ENCODE assay signal across 32 cellular contexts in genomic region chr2:42855221-42855970, GRCh38.
DNase-seq lines count a peak whose midpoint lies in the region; ATAC-seq, FAIRE-seq and TF ChIP-seq lines count a peak whose summit lies in the region.
"Had no signal": no experiment of that assay in that cellular context is flagged by ENCODE, and none has a peak within 500 bp of the region (broad histone marks: within the 10 kb centered on the region; RNA-seq: fewer than 3 reads in every experiment).

No MANE protein-coding gene starts in this region.

- CTCF ChIA-PET in HepG2 (lab: Yijun Ruan, JAX; ENCODE audit: low intra/inter-chr PET ratio, low total read pairs): no interaction called here

- WGBS in HepG2 (ENCODE audit: low lambda C conversion rate): 78% methylated on average over 10 of the region's 11 CpGs

- peak; percentile 39 for DNase-seq in activated effector memory CD4-positive, alpha-beta T cell treated with anti-CD3 and anti-CD28 coated beads, Interleukin-2, amount 50 U/mL, for 16 hours
- no peak for DNase-seq in activated effector memory CD4-positive, alpha-beta T cell treated with Interleukin-2 at 50 U/mL for 16 hours
- DNase-seq in HepG2 (ENCODE audit: low spot score) (no peak), vagina (ENCODE audit: extremely low spot score in 2 of 2) (no peak), cardiac septum (ENCODE audit: low spot score) (no peak), RPMI8226 (no peak)
- DNase-seq: activated CD4-positive, alpha-beta T cell treated with anti-CD3 and anti-CD28 coated beads, Interleukin-2, amount 50 U/mL, for 4 hours; activated naive CD4-positive, alpha-beta T cell treated with anti-CD3 and anti-CD28 coated beads, Interleukin-2, amount 50 U/mL, for 16 hours; anterior cingulate cortex; Caco-2; colonic mucosa; DMS53; effector CD8-positive, alpha-beta T cell; HCEC 1CT; heart left ventricle; kidney; midbrain; MM.1S; naive thymus-derived CD4-positive, alpha-beta T cell; NCI-H2029; NCI-H524; NK-92 treated with Interleukin-12 subunit alpha and Interleukin-12 subunit beta, amount 100 ng/mL, for 24 hours; PC-3; SHP77; stimulated activated naive B cell treated with anti-CD40 and anti-IgM and Interleukin-4, amounts not matched to agents 10 μg/mL and 1 μg/mL and 100 μg/mL, for 72 hours; T-helper 2 cell had no signal

- no peak for TF ChIP-seq RAD21 in HepG2 (CRISPR knock-in tag; IDR thresholded peaks at IDR 0.05)

- in situ Hi-C loops in HepG2 (cut with HindIII; ENCODE audit: extremely low pct_ligation_motif_present, low pct_unique_long_range_greater_than_20kb): loop anchor here (5.0 to 10.0 kb wide), 4 partner anchors 72 to 629 kb away; partner anchors contain the start of gene ZFP36L2

- no peak overlapping the region for H3K9ac ChIP-seq in HepG2 (ENCODE audit: insufficient read depth, low read depth, low read length)

- no peaks in the 10 kb centered on the region for H3K36me3 ChIP-seq in HepG2 (replicated peaks in 1 of 2; ENCODE audit: control insufficient read depth in 1 of 2, insufficient read depth in 2 of 2, low read length in 2 of 2)
- H3K36me3 ChIP-seq in vagina: no peaks in the 10 kb centered on the region
- H3K36me3 ChIP-seq: colonic mucosa, heart left ventricle had no signal

- H3K4me3 ChIP-seq in HepG2 (replicated peaks in 1 of 3; ENCODE audit: insufficient read depth in 1 of 3, low read depth in 2 of 3, low read length in 3 of 3) (no peak overlapping the region), skin epidermis (no peak overlapping the region), vagina (no peak overlapping the region)
- H3K4me3 ChIP-seq: colonic mucosa, heart left ventricle had no signal

- ATAC-seq in HepG2 (no peak), GM21526 (IDR thresholded peaks at IDR 0.05; ENCODE audit: low FRiP score, unreplicated experiment) (no peak)
- ATAC-seq: activated CD4-positive, CD25-positive, alpha-beta regulatory T cell treated with anti-CD3 and anti-CD28 coated beads, Interleukin-2, amount 50 U/mL, for 24 hours; naive thymus-derived CD4-positive, alpha-beta T cell; PC-3; stimulated activated naive B cell treated with anti-CD40 and anti-IgM and Interleukin-4, amounts not matched to agents 10 μg/mL and 1 μg/mL and 100 μg/mL, for 72 hours had no signal

- H3K79me2 ChIP-seq in HepG2 (ENCODE audit: insufficient read depth, low read length): no peaks in the 10 kb centered on the region

- intact Hi-C loops in HepG2 (cut with micrococcal nuclease; ENCODE audit: unreplicated experiment) (loop anchor here (10.0 kb wide), 2 partner anchors 629 to 689 kb away; no protein-coding TSS in a partner anchor), vagina (cut with DNase I) (loop anchor here (5.0 kb wide), 1 partner anchor 82 kb away; no protein-coding TSS in a partner anchor), cardiac septum (cut with DNase I) (loop anchor here (5.0 kb wide), 1 partner anchor 627 kb away; no protein-coding TSS in a partner anchor)

- no peak for TF ChIP-seq CTCF in HepG2 (CRISPR knock-in tag; IDR thresholded peaks at IDR 0.05)
- no peak for TF ChIP-seq CTCF in vagina (IDR thresholded peaks at IDR 0.05)

- H4K20me1 ChIP-seq in HepG2 (ENCODE audit: insufficient read depth, low read length): no peaks in the 10 kb centered on the region

- H2AFZ ChIP-seq in HepG2 (ENCODE audit: low read length): no peak overlapping the region

- FAIRE-seq in HepG2 (lab: Jason Lieb, UNC): no peak
- FAIRE-seq: GM12892, kidney had no signal

- H3K27ac ChIP-seq in HepG2 (ENCODE audit: extremely low read length, insufficient read depth, low read length) (no peak overlapping the region), skin epidermis (peak overlapping the region in 17 of 21 experiments; percentile 14 to 89 (median 75)), vagina (peak overlapping the region; percentile 86)
- H3K27ac ChIP-seq: 22Rv1, C4-2B had no signal

- H3K4me2 ChIP-seq in HepG2 (ENCODE audit: low read depth, low read length): peak overlapping the region; percentile 20; the same call in 1 of the 2 replicates

- TF ChIP-seq EP300 in HepG2 (IDR thresholded peaks at IDR 0.05; ENCODE audit: low read depth in 2 of 2, low read length in 2 of 2) (no peak), HepG2 (CRISPR knock-in tag; IDR thresholded peaks at IDR 0.05; ENCODE audit: borderline replicate concordance) (no peak)

- no TSS peak for BruUV-seq in HepG2 (replicated peaks; lab: Mats Ljungman, UMichigan)

- TF ChIP-seq POLR2A in HepG2 (IDR thresholded peaks at IDR 0.05; ENCODE audit: insufficient read depth in 1 of 2, low read depth in 2 of 2, low read length in 2 of 2) (no peak), vagina (IDR thresholded peaks at IDR 0.05) (no peak)

- POLR2A ChIA-PET in HepG2 (lab: Yijun Ruan, JAX): interaction anchor here (0.7 to 2.0 kb wide), 10 partner anchors 9 to 741 kb away, joined by 3 to 13 read pairs (median 7); partner anchors contain the start of genes HAAO and THADA

- H3K4me1 ChIP-seq in HepG2 (ENCODE audit: insufficient read depth, low read length) (peaks cover 60% of the 10 kb centered on the region), vagina (peaks cover 77% of the 10 kb centered on the region)
- H3K4me1 ChIP-seq: colonic mucosa had no signal

- H3K9me3 ChIP-seq in HepG2 (ENCODE audit: low read length) (no peaks in the 10 kb centered on the region), vagina (no peaks in the 10 kb centered on the region)
- H3K9me3 ChIP-seq: Caco-2, colonic mucosa had no signal

- H3K27me3 ChIP-seq in HepG2 (ENCODE audit: control insufficient read depth in 1 of 2, insufficient read depth in 2 of 2, low read length in 2 of 2) (no peaks in the 10 kb centered on the region), vagina (no peaks in the 10 kb centered on the region)
- H3K27me3 ChIP-seq: colonic mucosa, heart left ventricle had no signal

TF ChIP-seq in HepG2, 621 proteins besides CTCF, POLR2A, EP300 and RAD21:
- TF ChIP-seq ZBTB7A (CRISPR knock-in tag; IDR thresholded peaks at IDR 0.05): 0 out of 2 replicates have a peak, but pooled peaks have one; percentile 53
- peak; percentile 23; the same call in 1 of the 2 replicates for TF ChIP-seq ZFX (CRISPR knock-in tag; IDR thresholded peaks at IDR 0.05; ENCODE audit: low read depth)
- TF ChIP-seq ZNF253 (CRISPR knock-in tag; IDR thresholded peaks at IDR 0.05; ENCODE audit: borderline replicate concordance): 0 out of 2 replicates have a peak, but pooled peaks have one; percentile 35
- TF ChIP-seq ZIK1 (CRISPR knock-in tag; IDR thresholded peaks at IDR 0.05; ENCODE audit: borderline replicate concordance, low read depth): 0 out of 2 replicates have a peak, but pooled peaks have one; percentile 29
- TF ChIP-seq CBX1 (IDR thresholded peaks at IDR 0.05; ENCODE audit: low read depth): no peak
- TF ChIP-seq ZNF510 (CRISPR knock-in tag; IDR thresholded peaks at IDR 0.05; ENCODE audit: low read depth): 0 out of 2 replicates have a peak, but pooled peaks have one; percentile 55
- TF ChIP-seq ZFY (CRISPR knock-in tag; IDR thresholded peaks at IDR 0.05): 0 out of 2 replicates have a peak, but pooled peaks have one; percentile 25
- TF ChIP-seq ZNF597 (CRISPR knock-in tag; IDR thresholded peaks at IDR 0.05): no peak
- TF ChIP-seq CREM (IDR thresholded peaks at IDR 0.05): no peak
- no peak for TF ChIP-seq CREM (CRISPR knock-in tag; IDR thresholded peaks at IDR 0.05)
